13 cellular contexts compared by ENCODE assay signal in genomic region chr15:51335538-51335961, GRCh38. TPM values are rescaled to one million over a fixed set of nuclear protein-coding genes. Genes with fewer than 3 reads are reported as not detected.
DNase-seq lines count a peak whose midpoint lies in the region; ATAC-seq, FAIRE-seq and TF ChIP-seq lines count a peak whose summit lies in the region.
"Had no signal": no experiment of that assay in that cellular context is flagged by ENCODE, and none has a peak within 500 bp of the region (broad histone marks: within the 10 kb centered on the region; RNA-seq: fewer than 3 reads in every experiment).

No MANE protein-coding gene starts in this region.

- no peak for FAIRE-seq in HepG2 (lab: Jason Lieb, UNC)

- in situ Hi-C loops in HepG2 (cut with HindIII; ENCODE audit: extremely low pct_ligation_motif_present, low pct_unique_long_range_greater_than_20kb), result no loop called here

- H3K4me1 Mint-ChIP-seq in activated T-helper 1 cell treated with anti-CD3 and anti-CD28 coated beads, Interleukin-12 subunit alpha, Interleukin-12 subunit beta, Interleukin-2, Interleukin-4 antibody, amounts not matched to agents 30 ng/mL and 10 ng/mL and 1 ng/mL, durations not matched to agents 14 hours and 24 hours and 36 hours (ENCODE audit: low read depth), result no peaks in the 10 kb centered on the region

- WGBS in HepG2 (ENCODE audit: low lambda C conversion rate), result 70% methylated on average over 5 of the region's 5 CpGs
- WGBS in hepatocyte (ENCODE audit: low lambda C conversion rate, missing lambda C conversion rate), result 72% methylated on average over 5 of the region's 5 CpGs

- TF ChIP-seq EP300 in HepG2 (IDR thresholded peaks at IDR 0.05; ENCODE audit: low read depth in 2 of 2, low read length in 2 of 2), result no peak
- no peak for TF ChIP-seq EP300 in HepG2 (CRISPR knock-in tag; IDR thresholded peaks at IDR 0.05; ENCODE audit: borderline replicate concordance)

- H3K36me3 ChIP-seq in A673 (ENCODE audit: insufficient read depth, low read length, poor library complexity, severe bottlenecking) (no peaks in the 10 kb centered on the region), HepG2 (replicated peaks in 1 of 2; ENCODE audit: control insufficient read depth in 1 of 2, insufficient read depth in 2 of 2, low read length in 2 of 2) (no peaks in the 10 kb centered on the region), hepatocyte (replicated peaks; ENCODE audit: insufficient read depth, low read depth) (no peaks in the 10 kb centered on the region)
- H3K36me3 ChIP-seq: vagina had no signal

- no peaks in the 10 kb centered on the region for H3K9me3 ChIP-seq in A673 (ENCODE audit: low read depth, low read length, poor library complexity, severe bottlenecking)
- no peaks in the 10 kb centered on the region for H3K9me3 ChIP-seq in HepG2 (ENCODE audit: low read length)
- H3K9me3 ChIP-seq in hepatocyte (ENCODE audit: low read depth), result no peaks in the 10 kb centered on the region
- H3K9me3 ChIP-seq: vagina had no signal

- no TSS peak for BruUV-seq in A673 (replicated peaks; lab: Mats Ljungman, UMichigan)
- no TSS peak for BruUV-seq in HepG2 (replicated peaks; lab: Mats Ljungman, UMichigan)

- peak overlapping the region; percentile 46 for H3K27ac Mint-ChIP-seq in activated T-helper 1 cell treated with anti-CD3 and anti-CD28 coated beads, Interleukin-12 subunit alpha, Interleukin-12 subunit beta, Interleukin-2, Interleukin-4 antibody, amounts not matched to agents 30 ng/mL and 10 ng/mL and 1 ng/mL, durations not matched to agents 14 hours and 24 hours and 36 hours
- H3K27ac Mint-ChIP-seq: activated naive CD4-positive, alpha-beta T cell treated with anti-CD3 and anti-CD28 coated beads, Interleukin-2, amount 50 U/mL, for 72 hours had no signal

- no peaks in the 10 kb centered on the region for H4K20me1 ChIP-seq in HepG2 (ENCODE audit: insufficient read depth, low read length)
- H4K20me1 ChIP-seq in hepatocyte (ENCODE audit: insufficient read depth, poor library complexity, severe bottlenecking), result no peaks in the 10 kb centered on the region

- TF ChIP-seq CTCF in GM12865 (IDR thresholded peaks at IDR 0.05; ENCODE audit: insufficient read depth, low read depth, low read length, missing control alignments) (no peak), A673 (conservative IDR thresholded peaks at IDR 0.05; ENCODE audit: low read depth, low read length) (no peak), HepG2 (CRISPR knock-in tag; IDR thresholded peaks at IDR 0.05) (no peak), hepatocyte (IDR thresholded peaks at IDR 0.05; ENCODE audit: poor library complexity) (no peak)

- ATAC-seq in GM19467 (IDR thresholded peaks at IDR 0.05; ENCODE audit: unreplicated experiment), result peak; percentile 70
- ATAC-seq in HG03159 (IDR thresholded peaks at IDR 0.05; ENCODE audit: unreplicated experiment), result peak; percentile 86
- ATAC-seq in HepG2, result no peak
- ATAC-seq: activated naive CD4-positive, alpha-beta T cell treated with anti-CD3 and anti-CD28 coated beads, Interleukin-2, amount 50 U/mL, for 72 hours had no signal

- H3K9ac ChIP-seq in HepG2 (ENCODE audit: insufficient read depth, low read depth, low read length), result no peak overlapping the region

- intact Hi-C loops in activated T-helper 1 cell treated with anti-CD3 and anti-CD28 coated beads, Interleukin-12 subunit alpha, Interleukin-12 subunit beta, Interleukin-2, Interleukin-4 antibody, amounts not matched to agents 30 ng/mL and 10 ng/mL and 1 ng/mL, durations not matched to agents 14 hours and 24 hours and 36 hours (cut with micrococcal nuclease), result no loop called here
- intact Hi-C loops in A673 (cut with micrococcal nuclease; ENCODE audit: unreplicated experiment) (no loop called here), HepG2 (cut with micrococcal nuclease; ENCODE audit: unreplicated experiment) (no loop called here)

- H3K4me1 ChIP-seq in A673 (ENCODE audit: insufficient read depth, low read length, poor library complexity, severe bottlenecking) (no peaks in the 10 kb centered on the region), HepG2 (ENCODE audit: insufficient read depth, low read length) (peaks cover 27% of the 10 kb centered on the region), hepatocyte (ENCODE audit: insufficient read depth) (no peaks in the 10 kb centered on the region)
- H3K4me1 ChIP-seq: vagina had no signal

- H3K36me3 Mint-ChIP-seq in activated T-helper 1 cell treated with anti-CD3 and anti-CD28 coated beads, Interleukin-12 subunit alpha, Interleukin-12 subunit beta, Interleukin-2, Interleukin-4 antibody, amounts not matched to agents 30 ng/mL and 10 ng/mL and 1 ng/mL, durations not matched to agents 14 hours and 24 hours and 36 hours (ENCODE audit: low read depth), result no peaks in the 10 kb centered on the region
- H3K36me3 Mint-ChIP-seq: activated naive CD4-positive, alpha-beta T cell treated with anti-CD3 and anti-CD28 coated beads, Interleukin-2, amount 50 U/mL, for 72 hours had no signal

- no peaks in the 10 kb centered on the region for H3K79me2 ChIP-seq in HepG2 (ENCODE audit: insufficient read depth, low read length)
- no peaks in the 10 kb centered on the region for H3K79me2 ChIP-seq in hepatocyte

- H3K4me3 ChIP-seq in GM12865 (ENCODE audit: low read depth, low read length), result no peak overlapping the region
- H3K4me3 ChIP-seq in A673 (ENCODE audit: low read depth, low read length, poor library complexity, severe bottlenecking), result no peak overlapping the region
- no peak overlapping the region for H3K4me3 ChIP-seq in HepG2 (replicated peaks in 1 of 3; ENCODE audit: insufficient read depth in 1 of 3, low read depth in 2 of 3, low read length in 3 of 3)
- H3K4me3 ChIP-seq in hepatocyte, result no peak overlapping the region
- H3K4me3 ChIP-seq: vagina had no signal

- H3K9me3 Mint-ChIP-seq in activated T-helper 1 cell treated with anti-CD3 and anti-CD28 coated beads, Interleukin-12 subunit alpha, Interleukin-12 subunit beta, Interleukin-2, Interleukin-4 antibody, amounts not matched to agents 30 ng/mL and 10 ng/mL and 1 ng/mL, durations not matched to agents 14 hours and 24 hours and 36 hours, result no peaks in the 10 kb centered on the region
- H3K9me3 Mint-ChIP-seq: activated naive CD4-positive, alpha-beta T cell treated with anti-CD3 and anti-CD28 coated beads, Interleukin-2, amount 50 U/mL, for 72 hours had no signal

- no peak for TF ChIP-seq RAD21 in HepG2 (CRISPR knock-in tag; IDR thresholded peaks at IDR 0.05)

- peaks cover 6% of the 10 kb centered on the region for H3K27me3 Mint-ChIP-seq in activated T-helper 1 cell treated with anti-CD3 and anti-CD28 coated beads, Interleukin-12 subunit alpha, Interleukin-12 subunit beta, Interleukin-2, Interleukin-4 antibody, amounts not matched to agents 30 ng/mL and 10 ng/mL and 1 ng/mL, durations not matched to agents 14 hours and 24 hours and 36 hours (ENCODE audit: insufficient read depth)

- H3K4me2 ChIP-seq in HepG2 (ENCODE audit: low read depth, low read length) (no peak overlapping the region), hepatocyte (no peak overlapping the region)

- H3K27me3 ChIP-seq in A673 (replicated peaks; ENCODE audit: insufficient read depth, low read depth, low read length, poor library complexity), result peaks cover 3% of the 10 kb centered on the region
- peaks cover 2 to 7% of the 10 kb centered on the region in 2 experiments; a peak in 3 of 5 replicates for H3K27me3 ChIP-seq in HepG2 (ENCODE audit: control insufficient read depth in 1 of 2, insufficient read depth in 2 of 2, low read length in 2 of 2)
- peaks cover 6% of the 10 kb centered on the region for H3K27me3 ChIP-seq in hepatocyte
- H3K27me3 ChIP-seq: vagina had no signal

- H3K27ac ChIP-seq in A673 (ENCODE audit: low read depth, low read length, poor library complexity, severe bottlenecking) (no peak overlapping the region), HepG2 (ENCODE audit: extremely low read length, insufficient read depth, low read length) (no peak overlapping the region), hepatocyte (no peak overlapping the region)
- H3K27ac ChIP-seq: vagina had no signal

- no peaks in the 10 kb centered on the region for H3K9me2 ChIP-seq in hepatocyte (replicated peaks; ENCODE audit: insufficient read depth)

- DNase-seq in GM12865 (ENCODE audit: low read depth) (peak; percentile 59), A673 (ENCODE audit: low spot score) (no peak), NCI-H146 (lab: John Stamatoyannopoulos, UW) (no peak), HepG2 (ENCODE audit: low spot score) (no peak), hepatocyte (ENCODE audit: low spot score) (no peak)
- DNase-seq in activated T-helper 1 cell treated with anti-CD3 and anti-CD28 coated beads, Interleukin-12 subunit alpha, Interleukin-12 subunit beta, Interleukin-2, Interleukin-4 antibody, amounts not matched to agents 30 ng/mL and 10 ng/mL and 1 ng/mL, durations not matched to agents 14 hours and 24 hours and 36 hours (ENCODE audit: low spot score), result no peak
- DNase-seq: activated CD4-positive, alpha-beta T cell treated with anti-CD3 and anti-CD28 coated beads for 1 hour; NCI-H1092 treated with DMSO at 0.1 percent for 48 hours had no signal

- POLR2A ChIA-PET in A673 (lab: Charles Lee; ENCODE audit: low non-redundant PET), result no interaction called here
- POLR2A ChIA-PET in HepG2 (lab: Yijun Ruan, JAX), result no interaction called here

- TF ChIP-seq POLR2A in HepG2 (IDR thresholded peaks at IDR 0.05; ENCODE audit: insufficient read depth in 1 of 2, low read depth in 2 of 2, low read length in 2 of 2), result no peak

- no peak overlapping the region for H2AFZ ChIP-seq in HepG2 (ENCODE audit: low read length)
- H2AFZ ChIP-seq in hepatocyte, result no peak overlapping the region

- CTCF ChIA-PET in A673 (lab: Charles Lee), result interaction anchor here (0.6 kb wide), 1 partner anchor 219 kb away, joined by 3 read pairs; no protein-coding TSS in a partner anchor
- CTCF ChIA-PET in HepG2 (lab: Yijun Ruan, JAX; ENCODE audit: low intra/inter-chr PET ratio, low total read pairs), result no interaction called here

- H3K4me3 Mint-ChIP-seq in activated T-helper 1 cell treated with anti-CD3 and anti-CD28 coated beads, Interleukin-12 subunit alpha, Interleukin-12 subunit beta, Interleukin-2, Interleukin-4 antibody, amounts not matched to agents 30 ng/mL and 10 ng/mL and 1 ng/mL, durations not matched to agents 14 hours and 24 hours and 36 hours, result no peak overlapping the region

RNA-seq across cellular contexts. Expression of gene CYP19A1, which starts 2.8 kb away (rescaled TPM):
- total RNA-seq in activated T-helper 1 cell treated with anti-CD3 and anti-CD28 coated beads, Interleukin-12 subunit alpha, Interleukin-12 subunit beta, Interleukin-2, Interleukin-4 antibody, amounts not matched to agents 30 ng/mL and 10 ng/mL and 1 ng/mL, durations not matched to agents 14 hours and 24 hours and 36 hours, result 0.23 and 0.24 TPM in 2 replicates
- total RNA-seq in A673 (2021), result 0.42 and 0.80 TPM in 2 replicates
- total RNA-seq in HepG2 (2016; rRNA removed; fragmentation: Illumina TruSeq; extraction: Trizol), result 9.1 and 10.9 TPM in 2 replicates
- 1.5 and 2.4 TPM in 2 replicates for total RNA-seq in HepG2 (2016; cell fraction: cytosol; rRNA removed; fragmentation: Illumina TruSeq; extraction: Trizol; ENCODE audit: low read depth)
- 9.6 and 9.7 TPM in 2 replicates for total RNA-seq in HepG2 (2016; cell fraction: insoluble cytoplasmic fraction; rRNA removed; fragmentation: Illumina TruSeq; extraction: Trizol)
- total RNA-seq in HepG2 (2016; cell fraction: membrane; rRNA removed; fragmentation: Illumina TruSeq; extraction: Trizol), result 6.7 and 9.2 TPM in 2 replicates
- total RNA-seq in HepG2 (2016; cell fraction: nucleus; rRNA removed; fragmentation: Illumina TruSeq; extraction: Trizol), result 13.6 and 15.6 TPM in 2 replicates
- polyA plus RNA-seq in HepG2 (2011; rRNA removed), result 23.0 and 23.9 TPM in 2 replicates
- 28.9 and 50.2 TPM in 2 replicates for polyA plus RNA-seq in HepG2 (2011; cell fraction: cytosol; rRNA removed)
- polyA plus RNA-seq in HepG2 (2011; cell fraction: nucleus; rRNA removed), result 15.5 and 19.9 TPM in 2 replicates
- polyA plus RNA-seq in HepG2 (2012), result 25.6 and 28.5 TPM in 2 replicates
- 2.6 and 3.1 TPM in 2 replicates for polyA plus RNA-seq in HepG2 (2016; cell fraction: cytosol; fragmentation: Illumina TruSeq; extraction: Trizol; ENCODE audit: low read depth)
- polyA plus RNA-seq in HepG2 (2016; cell fraction: insoluble cytoplasmic fraction; fragmentation: Illumina TruSeq; extraction: Trizol; ENCODE audit: low read depth), result 4.9 and 8.2 TPM in 2 replicates
- polyA plus RNA-seq in HepG2 (2016; cell fraction: membrane; fragmentation: Illumina TruSeq; extraction: Trizol; ENCODE audit: low read depth), result 2.7 and 2.9 TPM in 2 replicates
- 8.2 and 8.3 TPM in 2 replicates for polyA plus RNA-seq in HepG2 (2016; cell fraction: nucleus; fragmentation: Illumina TruSeq; extraction: Trizol; ENCODE audit: insufficient read depth, low read depth)
- 67.8 TPM in 1 of 2 replicates, not detected in the other for polyA minus RNA-seq in HepG2 (2011; rRNA and poly(A)+ RNA removed; ENCODE audit: low replicate concordance)
- 24.8 and 37.2 TPM in 2 replicates for polyA minus RNA-seq in HepG2 (2011; cell fraction: cytosol; rRNA and poly(A)+ RNA removed)
- polyA minus RNA-seq in HepG2 (2011; cell fraction: nucleus; rRNA and poly(A)+ RNA removed), result 31.2 and 42.5 TPM in 2 replicates
- 35.4 and 38.1 TPM in 2 replicates for total RNA-seq in hepatocyte
- polyA plus RNA-seq in hepatocyte, result 1.4 and 3.5 TPM in 2 replicates
- total RNA-seq: osteocyte had no signal

RNA-seq across cellular contexts. Expression of gene GLDN, which starts 5.9 kb away (rescaled TPM):
- 0.15 TPM in 1 of 2 replicates, not detected in the other for total RNA-seq in activated T-helper 1 cell treated with anti-CD3 and anti-CD28 coated beads, Interleukin-12 subunit alpha, Interleukin-12 subunit beta, Interleukin-2, Interleukin-4 antibody, amounts not matched to agents 30 ng/mL and 10 ng/mL and 1 ng/mL, durations not matched to agents 14 hours and 24 hours and 36 hours
- total RNA-seq in A673 (2021) (not detected in 2 replicates), HepG2 (2016; rRNA removed; fragmentation: Illumina TruSeq; extraction: Trizol) (0.59 and 0.86 TPM in 2 replicates), hepatocyte (0.92 and 1.8 TPM in 2 replicates)
- 0.10 TPM in 1 of 2 replicates, not detected in the other for total RNA-seq in HepG2 (2016; cell fraction: cytosol; rRNA removed; fragmentation: Illumina TruSeq; extraction: Trizol; ENCODE audit: low read depth)
- 0.82 and 0.89 TPM in 2 replicates for total RNA-seq in HepG2 (2016; cell fraction: insoluble cytoplasmic fraction; rRNA removed; fragmentation: Illumina TruSeq; extraction: Trizol)
- 0.31 and 0.37 TPM in 2 replicates for total RNA-seq in HepG2 (2016; cell fraction: membrane; rRNA removed; fragmentation: Illumina TruSeq; extraction: Trizol)
- total RNA-seq in HepG2 (2016; cell fraction: nucleus; rRNA removed; fragmentation: Illumina TruSeq; extraction: Trizol), result 1.6 and 2.0 TPM in 2 replicates
- polyA plus RNA-seq in HepG2 (2011; rRNA removed) (1.0 and 1.5 TPM in 2 replicates), hepatocyte (0.07 and 0.68 TPM in 2 replicates)
- polyA plus RNA-seq in HepG2 (2011; cell fraction: cytosol; rRNA removed), result 0.38 and 0.44 TPM in 2 replicates
- polyA plus RNA-seq in HepG2 (2011; cell fraction: nucleus; rRNA removed), result 2.3 and 2.8 TPM in 2 replicates
- 1.0 and 1.7 TPM in 2 replicates for polyA plus RNA-seq in HepG2 (2012)
- 0.06 TPM in 1 of 2 replicates, not detected in the other for polyA plus RNA-seq in HepG2 (2016; cell fraction: cytosol; fragmentation: Illumina TruSeq; extraction: Trizol; ENCODE audit: low read depth)
- 0.37 TPM in 2 replicates for polyA plus RNA-seq in HepG2 (2016; cell fraction: insoluble cytoplasmic fraction; fragmentation: Illumina TruSeq; extraction: Trizol; ENCODE audit: low read depth)
- polyA plus RNA-seq in HepG2 (2016; cell fraction: membrane; fragmentation: Illumina TruSeq; extraction: Trizol; ENCODE audit: low read depth), result 0.20 and 0.24 TPM in 2 replicates
- 2.0 and 2.3 TPM in 2 replicates for polyA plus RNA-seq in HepG2 (2016; cell fraction: nucleus; fragmentation: Illumina TruSeq; extraction: Trizol; ENCODE audit: insufficient read depth, low read depth)
- 1.5 TPM in 1 of 2 replicates, not detected in the other for polyA minus RNA-seq in HepG2 (2011; rRNA and poly(A)+ RNA removed; ENCODE audit: low replicate concordance)
- 0.26 and 0.49 TPM in 2 replicates for polyA minus RNA-seq in HepG2 (2011; cell fraction: cytosol; rRNA and poly(A)+ RNA removed)
- polyA minus RNA-seq in HepG2 (2011; cell fraction: nucleus; rRNA and poly(A)+ RNA removed), result 4.9 and 5.5 TPM in 2 replicates
- total RNA-seq: activated naive CD4-positive, alpha-beta T cell treated with anti-CD3 and anti-CD28 coated beads, Interleukin-2, amount 50 U/mL, for 72 hours; osteocyte had no signal
